ENCODE assay signal across 1 cellular context in the genomic region with DNA sequence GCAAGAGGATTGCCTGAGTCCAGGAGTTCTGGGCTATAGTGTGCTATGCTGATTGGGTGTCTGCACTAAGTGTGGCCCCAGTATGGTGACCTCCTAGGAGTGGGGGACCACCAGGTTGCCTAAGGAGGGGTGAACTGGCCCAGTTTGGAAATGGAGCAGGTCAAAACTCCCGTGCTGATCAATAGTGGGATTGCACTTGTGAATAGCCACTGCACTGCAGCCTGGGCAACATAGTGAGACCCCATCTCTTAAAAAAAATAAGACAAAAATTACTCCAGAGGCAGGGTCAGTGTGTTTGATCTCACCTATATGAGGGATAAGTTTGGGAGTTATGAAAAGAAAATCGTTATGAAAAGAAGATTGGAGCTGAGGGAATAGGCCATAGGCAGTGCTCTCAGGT.
TF ChIP-seq lines count a peak whose summit lies in the region.

No MANE protein-coding gene starts in this region.

TF ChIP-seq in HepG2, 621 proteins besides CTCF, POLR2A, EP300 and RAD21:
- peak; percentile 79 for TF ChIP-seq ZNF121 (CRISPR knock-in tag; IDR thresholded peaks at IDR 0.05)
- no peak for TF ChIP-seq PATZ1 (CRISPR knock-in tag; IDR thresholded peaks at IDR 0.05)
TF ChIP-seq in HepG2: peak in this region for 1.
